Comparison of ENCODE assay signal across 8 cellular contexts in genomic region chr1:67833595-67833926, GRCh38. TPM values are rescaled to one million over a fixed set of nuclear protein-coding genes. Genes with fewer than 3 reads are reported as not detected.
DNase-seq lines count a peak whose midpoint lies in the region; ATAC-seq and TF ChIP-seq lines count a peak whose summit lies in the region.

No MANE protein-coding gene starts in this region.

- no peak for TF ChIP-seq POLR2A in prostate gland (IDR thresholded peaks at IDR 0.05)

- peak; percentile 12 for ATAC-seq in foreskin keratinocyte
- no peak for ATAC-seq in HG03135 (IDR thresholded peaks at IDR 0.05; ENCODE audit: unreplicated experiment)
- no peak for ATAC-seq in GM19467 (IDR thresholded peaks at IDR 0.05; ENCODE audit: unreplicated experiment)

- peak overlapping the region; percentile 83 for H3K27ac ChIP-seq in foreskin keratinocyte
- H3K27ac ChIP-seq in prostate gland = peak overlapping the region; percentile 89 to 90

- peaks cover 51% of the 10 kb centered on the region for H3K4me1 ChIP-seq in foreskin keratinocyte
- no peaks in the 10 kb centered on the region for H3K4me1 ChIP-seq in prostate gland (replicated peaks)

- 3% methylated on average over 20 of the region's 20 CpGs for WGBS in prostate gland

- TF ChIP-seq CTCF in WI38 (IDR thresholded peaks at IDR 0.05; ENCODE audit: low read depth, low read length) = no peak
- TF ChIP-seq CTCF in foreskin keratinocyte (conservative IDR thresholded peaks at IDR 0.05) = no peak
- TF ChIP-seq CTCF in prostate gland (IDR thresholded peaks at IDR 0.05) = no peak

- no peaks in the 10 kb centered on the region for H3K9me3 ChIP-seq in prostate gland

- intact Hi-C loops in prostate gland (cut with DNase I) = loop anchor here (10.0 kb wide), 1 partner anchor 149 kb away; the partner anchor contains the start of gene GADD45A

- no peaks in the 10 kb centered on the region for H3K27me3 ChIP-seq in foreskin keratinocyte
- no peaks in the 10 kb centered on the region for H3K27me3 ChIP-seq in prostate gland (replicated peaks; ENCODE audit: insufficient read depth)

- no peaks in the 10 kb centered on the region for H3K36me3 ChIP-seq in prostate gland

- H3K4me3 ChIP-seq in WI38 (ENCODE audit: low read depth, low read length) = peak overlapping the region; percentile 77
- H3K4me3 ChIP-seq in prostate gland = peak overlapping the region; percentile 82 to 91

- DNase-seq in GOT3 (lab: John Stamatoyannopoulos, UW) = peak; percentile 45
- no peak for DNase-seq in foreskin keratinocyte
- DNase-seq in prostate gland (ENCODE audit: low spot score) = peak; percentile 15
- DNase-seq in iPS-NIHi7 (ENCODE audit: extremely low spot score) = no peak
- no peak for DNase-seq in glomerular visceral epithelial cell (ENCODE audit: extremely low spot score)

RNA-seq across cellular contexts. Expression of gene GNG12, which starts 0.3 kb away (rescaled TPM):
- total RNA-seq in foreskin keratinocyte (203 and 223 TPM in 2 replicates), prostate gland (10 to 100 TPM; 49.4 to 61.5 TPM)
- polyA plus RNA-seq in foreskin keratinocyte = 67.8 and 74.1 TPM in 2 replicates

Comparison
In these comparisons a context has a peak if more than half of its experiments do, and no peak if none do; other contexts are left out.
1. DNase-seq: peak in GOT3 (single experiment) and prostate gland (single experiment); none in foreskin keratinocyte (0 of 2), iPS-NIHi7 (single experiment) and glomerular visceral epithelial cell (single experiment).